In genomic region chr20:2139250-2139649, GRCh38 we compare ENCODE assay signal across 17 cellular contexts. TPM values are rescaled to one million over a fixed set of nuclear protein-coding genes. Genes with fewer than 3 reads are reported as not detected.
DNase-seq lines count a peak whose midpoint lies in the region; ATAC-seq and TF ChIP-seq lines count a peak whose summit lies in the region.
"Had no signal": no experiment of that assay in that cellular context is flagged by ENCODE, and none has a peak within 500 bp of the region (broad histone marks: within the 10 kb centered on the region; RNA-seq: fewer than 3 reads in every experiment).

No MANE protein-coding gene starts in this region.

- H3K27ac Mint-ChIP-seq in activated naive CD8-positive, alpha-beta T cell treated with anti-CD3 and anti-CD28 coated beads for 36 hours: no peak overlapping the region

- H3K27ac ChIP-seq in left ventricle myocardium inferior (replicated peaks) (peak overlapping the region; percentile 89), smooth muscle cell (ENCODE audit: low read depth) (peak overlapping the region; percentile 45), stomach (peak overlapping the region in 1 of 5 donors; percentile 66)
- H3K27ac ChIP-seq: PC-9, SJSA1 had no signal

- peaks cover 23% of the 10 kb centered on the region for H3K4me1 Mint-ChIP-seq in activated naive CD8-positive, alpha-beta T cell treated with anti-CD3 and anti-CD28 coated beads for 36 hours

- H3K36me3 ChIP-seq in left ventricle myocardium inferior (peaks cover 5% of the 10 kb centered on the region), smooth muscle cell (ENCODE audit: low read depth) (no peaks in the 10 kb centered on the region), stomach (peaks cover 4 to 9% (median 6%) of the 10 kb centered on the region in 4 donors)

- in situ Hi-C loops in G401 (cut with HindIII; ENCODE audit: low sequenced_read_pairs): no loop called here

- peaks cover 46% of the 10 kb centered on the region for H3K79me2 ChIP-seq in smooth muscle cell (ENCODE audit: low read depth)

- DNase-seq in G401 (ENCODE audit: low spot score): peak; percentile 34
- peak; percentile 79 for DNase-seq in NCI-H82 treated with DMSO at 0.1 percent for 48 hours (lab: John Stamatoyannopoulos, UW; ENCODE audit: unreplicated experiment)
- no peak for DNase-seq in left ventricle myocardium inferior
- DNase-seq in smooth muscle cell (lab: John Stamatoyannopoulos, UW; ENCODE audit: unreplicated experiment): no peak
- DNase-seq in stomach: no peak
- DNase-seq in activated naive CD8-positive, alpha-beta T cell treated with anti-CD3 and anti-CD28 coated beads for 36 hours: no peak
- DNase-seq: ACHN, C1 segment of cervical spinal cord, COR-L47, KBM-7, NCI-H1105 treated with DMSO at 0.1 percent for 48 hours, NCI-H1694, NCI-H226, PC-9 had no signal

- peaks cover 3% of the 10 kb centered on the region for H3F3A ChIP-seq in smooth muscle cell (ENCODE audit: low read depth)

- H3K27me3 Mint-ChIP-seq in activated naive CD8-positive, alpha-beta T cell treated with anti-CD3 and anti-CD28 coated beads for 36 hours: no peaks in the 10 kb centered on the region

- H3K9me3 ChIP-seq in left ventricle myocardium inferior (replicated peaks): no peaks in the 10 kb centered on the region
- no peaks in the 10 kb centered on the region for H3K9me3 ChIP-seq in smooth muscle cell (replicated peaks; ENCODE audit: low read depth)
- H3K9me3 ChIP-seq in stomach: no peaks in the 10 kb centered on the region
- H3K9me3 ChIP-seq: SJSA1 had no signal

- H3K27me3 ChIP-seq in left ventricle myocardium inferior (ENCODE audit: low read depth) (no peaks in the 10 kb centered on the region), smooth muscle cell (ENCODE audit: low read depth) (no peaks in the 10 kb centered on the region), stomach (no peaks in the 10 kb centered on the region)
- H3K27me3 ChIP-seq: SJSA1 had no signal

- H2AFZ ChIP-seq in smooth muscle cell (ENCODE audit: low read depth): no peak overlapping the region
- H2AFZ ChIP-seq: PC-9 had no signal

- TF ChIP-seq EP300 in stomach (IDR thresholded peaks at IDR 0.05): no peak

- no peak for TF ChIP-seq POLR2A in stomach (IDR thresholded peaks at IDR 0.05)

- H3K4me1 ChIP-seq in left ventricle myocardium inferior (peaks cover 99% of the 10 kb centered on the region), smooth muscle cell (ENCODE audit: low read depth) (peaks cover 25% of the 10 kb centered on the region), stomach (peaks cover 19 to 74% (median 42%) of the 10 kb centered on the region in 4 donors)

- peaks cover 5% of the 10 kb centered on the region for H3K36me3 Mint-ChIP-seq in activated naive CD8-positive, alpha-beta T cell treated with anti-CD3 and anti-CD28 coated beads for 36 hours

- H3K4me3 Mint-ChIP-seq in activated naive CD8-positive, alpha-beta T cell treated with anti-CD3 and anti-CD28 coated beads for 36 hours: no peak overlapping the region

- peaks cover 83% of the 10 kb centered on the region for H4K20me1 ChIP-seq in smooth muscle cell (ENCODE audit: low read depth)

- 50% methylated on average over 6 of the region's 6 CpGs for WGBS in smooth muscle cell (ENCODE audit: low lambda C conversion rate)
- WGBS in stomach, 5 donors: 69 to 85% (median 82%) methylated on average over 6 of the region's 6 CpGs

- ATAC-seq in HG03095 (IDR thresholded peaks at IDR 0.05; ENCODE audit: unreplicated experiment): no peak
- ATAC-seq: GM12878 had no signal

- peak overlapping the region; percentile 19 for H3K4me2 ChIP-seq in smooth muscle cell
- H3K4me2 ChIP-seq: PC-9 had no signal

- TF ChIP-seq CTCF in left ventricle myocardium inferior (IDR thresholded peaks at IDR 0.05; ENCODE audit: borderline replicate concordance): no peak
- no peak for TF ChIP-seq CTCF in smooth muscle cell (IDR thresholded peaks at IDR 0.05; ENCODE audit: borderline replicate concordance, insufficient read depth, poor library complexity, severe bottlenecking)
- no peak for TF ChIP-seq CTCF in stomach (IDR thresholded peaks at IDR 0.05)

- H3K4me3 ChIP-seq in left ventricle myocardium inferior: no peak overlapping the region
- no peak overlapping the region for H3K4me3 ChIP-seq in smooth muscle cell
- no peak overlapping the region for H3K4me3 ChIP-seq in stomach
- H3K4me3 ChIP-seq: GM12878, PC-9, SJSA1 had no signal

- intact Hi-C loops in left ventricle myocardium inferior (cut with micrococcal nuclease) (no loop called here), stomach (cut with DNase I; ENCODE audit: low total_unique reads) (no loop called here)

- H3K9ac ChIP-seq in smooth muscle cell (ENCODE audit: low read depth): no peak overlapping the region

- no peaks in the 10 kb centered on the region for H3K9me3 Mint-ChIP-seq in activated naive CD8-positive, alpha-beta T cell treated with anti-CD3 and anti-CD28 coated beads for 36 hours

RNA-seq across cellular contexts. Expression of gene STK35, which starts 37.6 kb away (rescaled TPM):
- 12.9 and 17.2 TPM in 2 replicates for total RNA-seq in G401 (2014; rRNA removed; shearing (Covaris generic))
- total RNA-seq in left ventricle myocardium inferior: 13.9 TPM
- 14.6 and 15.6 TPM in 2 replicates for total RNA-seq in smooth muscle cell
- polyA plus RNA-seq in smooth muscle cell: 9.6 and 11.3 TPM in 2 replicates
- total RNA-seq in stomach: 10 to 100 TPM in 3 of 5 donors, 1 to 10 TPM in 2; 8.8 to 26.1 (median 20.2) TPM
- polyA plus RNA-seq in stomach: 1 to 10 TPM; 4.2 to 6.4 (median 5.5) TPM
- total RNA-seq in activated naive CD8-positive, alpha-beta T cell treated with anti-CD3 and anti-CD28 coated beads for 36 hours: 10 to 100 TPM; 19.1 to 19.9 TPM

Comparison
In these comparisons a context has a peak if more than half of its experiments do, and no peak if none do; other contexts are left out.
1. DNase-seq: peak in G401 (single experiment) and NCI-H82 treated with DMSO at 0.1 percent for 48 hours (single experiment); none in left ventricle myocardium inferior (single experiment), smooth muscle cell (single experiment), stomach (single experiment) and activated naive CD8-positive, alpha-beta T cell treated with anti-CD3 and anti-CD28 coated beads for 36 hours (single experiment).